19 cellular contexts compared by ENCODE assay signal in genomic region chr4:145440292-145441007, GRCh38.
"Had no signal": no experiment of that assay in that cellular context is flagged by ENCODE, and none has a peak within 500 bp of the region (broad histone marks: within the 10 kb centered on the region; RNA-seq: fewer than 3 reads in every experiment).

No MANE protein-coding gene starts in this region.

- ATAC-seq: activated T-helper 17 cell treated with anti-CD3 and anti-CD28 coated beads, Interleukin-2, amount 50 U/mL, for 72 hours; esophagus mucosa; gastroesophageal sphincter; heart left ventricle; left cardiac atrium; lower lobe of right lung; natural killer cell; stimulated activated naive CD8-positive, alpha-beta T cell treated with anti-CD3 and anti-CD28 coated beads, Interleukin-15, Interleukin-2, amounts not matched to agents 100 U/mL and 50 U/mL, for 24 hours; T-cell; WTC11 had no signal

- DNase-seq: activated T-cell treated with anti-CD3 and anti-CD28 coated beads, Interleukin-2, amount 50 U/mL, for 1 hour; adrenal gland; brain microvascular endothelial cell; caudate nucleus; effector CD8-positive, alpha-beta T cell; heart left ventricle; islet precursor cell; left cardiac atrium; lower lobe of right lung; natural killer cell; stimulated activated CD4-positive, alpha-beta T cell treated with anti-CD3 and anti-CD28 coated beads, Interleukin-4, amount 100 ng/mL, for 24 hours; stimulated activated naive CD8-positive, alpha-beta T cell treated with anti-CD3 and anti-CD28 coated beads, Interleukin-15, Interleukin-2, amounts not matched to agents 100 U/mL and 50 U/mL, for 24 hours; T-cell; upper lobe of left lung had no signal

- H3K4me3 ChIP-seq: adrenal gland, ascending aorta, gastroesophageal sphincter, heart left ventricle, lower lobe of right lung, upper lobe of left lung had no signal

- H3K36me3 ChIP-seq: adrenal gland, ascending aorta, brain microvascular endothelial cell, gastroesophageal sphincter, heart left ventricle, lower lobe of right lung, upper lobe of left lung had no signal

- H3K27me3 ChIP-seq: ascending aorta, brain microvascular endothelial cell, gastroesophageal sphincter, heart left ventricle, upper lobe of left lung had no signal

- H3K9me3 ChIP-seq: adrenal gland, ascending aorta, upper lobe of left lung had no signal

- H3K4me1 ChIP-seq: adrenal gland, ascending aorta, gastroesophageal sphincter, lower lobe of right lung, upper lobe of left lung had no signal

- H3K27ac ChIP-seq: adrenal gland, ascending aorta, brain microvascular endothelial cell, gastroesophageal sphincter, heart left ventricle, lower lobe of right lung, upper lobe of left lung had no signal
